In genomic region chr22:37809672-37810333, GRCh38 we compare ENCODE assay signal across 29 cellular contexts. TPM values are rescaled to one million over a fixed set of nuclear protein-coding genes. Genes with fewer than 3 reads are reported as not detected.
DNase-seq lines count a peak whose midpoint lies in the region; ATAC-seq and TF ChIP-seq lines count a peak whose summit lies in the region.
"Had no signal": no experiment of that assay in that cellular context is flagged by ENCODE, and none has a peak within 500 bp of the region (broad histone marks: within the 10 kb centered on the region; RNA-seq: fewer than 3 reads in every experiment).

No MANE protein-coding gene starts in this region.

- no peak overlapping the region for H3K4me2 ChIP-seq in neural progenitor cell

- H3F3A ChIP-seq in neural progenitor cell (ENCODE audit: low read depth) = peaks cover 44% of the 10 kb centered on the region

- H3K4me3 Mint-ChIP-seq in T-helper 1 cell treated with Interleukin-12 subunit alpha and Interleukin-12 subunit beta and Interleukin-4 antibody, amounts not matched to agents 30 μg/mL and 1 μg/mL, for 36 hours = peak overlapping the region; percentile 54
- H3K4me3 Mint-ChIP-seq in Calu3 (ENCODE audit: low read depth, unreplicated experiment) (peak overlapping the region; percentile 90), neural progenitor cell (peak overlapping the region; percentile 78)
- H3K4me3 Mint-ChIP-seq in activated T-helper 1 cell treated with anti-CD3 and anti-CD28 coated beads, Interleukin-12 subunit alpha, Interleukin-12 subunit beta, Interleukin-2, Interleukin-4 antibody, amounts not matched to agents 30 ng/mL and 10 ng/mL and 1 ng/mL, durations not matched to agents 14 hours and 24 hours and 36 hours = peak overlapping the region; percentile 63
- H3K4me3 Mint-ChIP-seq: memory B cell had no signal

- peaks cover 3% of the 10 kb centered on the region for H3K36me3 Mint-ChIP-seq in T-helper 1 cell treated with Interleukin-12 subunit alpha and Interleukin-12 subunit beta and Interleukin-4 antibody, amounts not matched to agents 30 μg/mL and 1 μg/mL, for 36 hours (ENCODE audit: low read depth)
- peaks cover 49% of the 10 kb centered on the region for H3K36me3 Mint-ChIP-seq in Calu3 (ENCODE audit: insufficient read depth, unreplicated experiment)
- peaks cover 2% of the 10 kb centered on the region for H3K36me3 Mint-ChIP-seq in activated T-helper 1 cell treated with anti-CD3 and anti-CD28 coated beads, Interleukin-12 subunit alpha, Interleukin-12 subunit beta, Interleukin-2, Interleukin-4 antibody, amounts not matched to agents 30 ng/mL and 10 ng/mL and 1 ng/mL, durations not matched to agents 14 hours and 24 hours and 36 hours (ENCODE audit: low read depth)
- H3K36me3 Mint-ChIP-seq in neural progenitor cell = peaks cover 1% of the 10 kb centered on the region
- H3K36me3 Mint-ChIP-seq: memory B cell had no signal

- ATAC-seq in GM21447 (IDR thresholded peaks at IDR 0.05; ENCODE audit: unreplicated experiment) = no peak
- ATAC-seq: Panc1, upper lobe of right lung had no signal

- peaks cover 39% of the 10 kb centered on the region for H3K79me2 ChIP-seq in neural progenitor cell (ENCODE audit: low read depth)

- BruUV-seq in Calu3 (replicated peaks; lab: Mats Ljungman, UMichigan) = no TSS peak

- H3K36me3 ChIP-seq in neural progenitor cell = no peaks in the 10 kb centered on the region
- H3K36me3 ChIP-seq: neutrophil, upper lobe of right lung, WERI-Rb-1 had no signal

- H3K4me3 ChIP-seq in neural progenitor cell = no peak overlapping the region
- H3K4me3 ChIP-seq: esophagus muscularis mucosa, upper lobe of right lung had no signal

- H3K9ac ChIP-seq in neural progenitor cell = no peak overlapping the region

- H3K9me3 ChIP-seq in neural progenitor cell (ENCODE audit: low read depth) = no peaks in the 10 kb centered on the region
- H3K9me3 ChIP-seq: esophagus muscularis mucosa, HAP-1, neutrophil, upper lobe of right lung had no signal

- peaks cover 21% of the 10 kb centered on the region for H3K4me1 ChIP-seq in neural progenitor cell

- no peaks in the 10 kb centered on the region for H3K9me3 Mint-ChIP-seq in T-helper 1 cell treated with Interleukin-12 subunit alpha and Interleukin-12 subunit beta and Interleukin-4 antibody, amounts not matched to agents 30 μg/mL and 1 μg/mL, for 36 hours
- H3K9me3 Mint-ChIP-seq in Calu3 (ENCODE audit: low read depth, unreplicated experiment) = no peaks in the 10 kb centered on the region
- H3K9me3 Mint-ChIP-seq in activated T-helper 1 cell treated with anti-CD3 and anti-CD28 coated beads, Interleukin-12 subunit alpha, Interleukin-12 subunit beta, Interleukin-2, Interleukin-4 antibody, amounts not matched to agents 30 ng/mL and 10 ng/mL and 1 ng/mL, durations not matched to agents 14 hours and 24 hours and 36 hours = no peaks in the 10 kb centered on the region
- H3K9me3 Mint-ChIP-seq in neural progenitor cell = peaks cover 3% of the 10 kb centered on the region
- H3K9me3 Mint-ChIP-seq: memory B cell had no signal

- no peak for DNase-seq in T-helper 1 cell
- no peak for DNase-seq in Calu3
- no peak for DNase-seq in activated T-helper 1 cell treated with anti-CD3 and anti-CD28 coated beads, Interleukin-12 subunit alpha, Interleukin-12 subunit beta, Interleukin-2, Interleukin-4 antibody, amounts not matched to agents 30 ng/mL and 10 ng/mL and 1 ng/mL, durations not matched to agents 14 hours and 24 hours and 36 hours (ENCODE audit: low spot score)
- no peak for DNase-seq in neural progenitor cell (ENCODE audit: low spot score)
- DNase-seq in GM03348 (ENCODE audit: low spot score) = no peak
- no peak for DNase-seq in DMS153 (lab: John Stamatoyannopoulos, UW)
- DNase-seq: 8988T; activated naive CD4-positive, alpha-beta T cell; activated T-cell treated with anti-CD3 and anti-CD28 coated beads, Interleukin-2, amount 50 U/mL, for 48 hours; dorsolateral prefrontal cortex; foreskin fibroblast; NCI-H1436 treated with DMSO at 0.1 percent for 48 hours; NCI-H2107; NCI-H345; SHP77; stimulated activated CD4-positive, alpha-beta T cell treated with anti-CD3 and anti-CD28 coated beads, Interleukin-4, amount 100 ng/mL, for 4 hours; T1000; upper lobe of right lung; WERI-Rb-1 had no signal

- peaks cover 25% of the 10 kb centered on the region for H3K4me1 Mint-ChIP-seq in T-helper 1 cell treated with Interleukin-12 subunit alpha and Interleukin-12 subunit beta and Interleukin-4 antibody, amounts not matched to agents 30 μg/mL and 1 μg/mL, for 36 hours (ENCODE audit: low read depth)
- H3K4me1 Mint-ChIP-seq in Calu3 (ENCODE audit: low read depth, unreplicated experiment) (peaks cover 16% of the 10 kb centered on the region), neural progenitor cell (peaks cover 16% of the 10 kb centered on the region)
- H3K4me1 Mint-ChIP-seq in activated T-helper 1 cell treated with anti-CD3 and anti-CD28 coated beads, Interleukin-12 subunit alpha, Interleukin-12 subunit beta, Interleukin-2, Interleukin-4 antibody, amounts not matched to agents 30 ng/mL and 10 ng/mL and 1 ng/mL, durations not matched to agents 14 hours and 24 hours and 36 hours (ENCODE audit: low read depth) = peaks cover 31% of the 10 kb centered on the region

- intact Hi-C loops in Calu3 (cut with micrococcal nuclease; ENCODE audit: unreplicated experiment) = no loop called here
- intact Hi-C loops in activated T-helper 1 cell treated with anti-CD3 and anti-CD28 coated beads, Interleukin-12 subunit alpha, Interleukin-12 subunit beta, Interleukin-2, Interleukin-4 antibody, amounts not matched to agents 30 ng/mL and 10 ng/mL and 1 ng/mL, durations not matched to agents 14 hours and 24 hours and 36 hours (cut with micrococcal nuclease) = loop anchor here (5.0 to 10.0 kb wide), 3 partner anchors 113 to 1175 kb away; partner anchors contain the start of genes APOBEC3B and TRIOBP

- H3K27me3 Mint-ChIP-seq in T-helper 1 cell treated with Interleukin-12 subunit alpha and Interleukin-12 subunit beta and Interleukin-4 antibody, amounts not matched to agents 30 μg/mL and 1 μg/mL, for 36 hours (ENCODE audit: low read depth) = peaks cover 19% of the 10 kb centered on the region
- peaks cover 16% of the 10 kb centered on the region for H3K27me3 Mint-ChIP-seq in Calu3 (ENCODE audit: unreplicated experiment)
- peaks cover 6% of the 10 kb centered on the region for H3K27me3 Mint-ChIP-seq in activated T-helper 1 cell treated with anti-CD3 and anti-CD28 coated beads, Interleukin-12 subunit alpha, Interleukin-12 subunit beta, Interleukin-2, Interleukin-4 antibody, amounts not matched to agents 30 ng/mL and 10 ng/mL and 1 ng/mL, durations not matched to agents 14 hours and 24 hours and 36 hours (ENCODE audit: insufficient read depth)
- peaks cover 8% of the 10 kb centered on the region for H3K27me3 Mint-ChIP-seq in neural progenitor cell (ENCODE audit: insufficient read depth, low read depth)

- H3K27me3 ChIP-seq in neural progenitor cell = peaks cover 21% of the 10 kb centered on the region
- H3K27me3 ChIP-seq: dorsolateral prefrontal cortex, esophagus muscularis mucosa, upper lobe of right lung had no signal

- no peak overlapping the region for H3K27ac Mint-ChIP-seq in T-helper 1 cell treated with Interleukin-12 subunit alpha and Interleukin-12 subunit beta and Interleukin-4 antibody, amounts not matched to agents 30 μg/mL and 1 μg/mL, for 36 hours
- H3K27ac Mint-ChIP-seq in Calu3 (ENCODE audit: unreplicated experiment) (peak overlapping the region; percentile 34), neural progenitor cell (no peak overlapping the region)
- H3K27ac Mint-ChIP-seq in activated T-helper 1 cell treated with anti-CD3 and anti-CD28 coated beads, Interleukin-12 subunit alpha, Interleukin-12 subunit beta, Interleukin-2, Interleukin-4 antibody, amounts not matched to agents 30 ng/mL and 10 ng/mL and 1 ng/mL, durations not matched to agents 14 hours and 24 hours and 36 hours = no peak overlapping the region
- H3K27ac Mint-ChIP-seq: memory B cell had no signal

- CTCF ChIA-PET in Calu3 (lab: Charles Lee) = interaction anchor here (0.7 kb wide), 1 partner anchor 203 kb away, joined by 3 read pairs; no protein-coding TSS in a partner anchor

- TF ChIP-seq CTCF in Calu3 (IDR thresholded peaks at IDR 0.05; ENCODE audit: unreplicated experiment) (no peak), neural progenitor cell (IDR thresholded peaks at IDR 0.05) (no peak)

- no peak overlapping the region for H3K27ac ChIP-seq in neural progenitor cell
- H3K27ac ChIP-seq: dorsolateral prefrontal cortex, esophagus muscularis mucosa, neutrophil, upper lobe of right lung, WERI-Rb-1 had no signal

- H4K20me1 ChIP-seq in neural progenitor cell (ENCODE audit: low read depth) = peaks cover 45% of the 10 kb centered on the region

- H2AFZ ChIP-seq in neural progenitor cell (replicated peaks) = no peak overlapping the region

RNA-seq across cellular contexts. Expression of gene GCAT, which starts 2.1 kb away (rescaled TPM):
- 22.7 and 29.9 TPM in 2 replicates for total RNA-seq in Calu3 (2022)
- 28.5 and 28.9 TPM in 2 replicates for total RNA-seq in activated T-helper 1 cell treated with anti-CD3 and anti-CD28 coated beads, Interleukin-12 subunit alpha, Interleukin-12 subunit beta, Interleukin-2, Interleukin-4 antibody, amounts not matched to agents 30 ng/mL and 10 ng/mL and 1 ng/mL, durations not matched to agents 14 hours and 24 hours and 36 hours
- 21.2 and 25.1 TPM in 2 replicates for total RNA-seq in neural progenitor cell (ENCODE audit: low replicate concordance)

RNA-seq across cellular contexts. Expression of gene GALR3, which starts 13.4 kb away (rescaled TPM):
- total RNA-seq in Calu3 (2022) (0.31 TPM in 1 of 2 replicates, not detected in the other), neural progenitor cell (ENCODE audit: low replicate concordance) (0.37 TPM in 1 of 2 replicates, not detected in the other)
- total RNA-seq in activated T-helper 1 cell treated with anti-CD3 and anti-CD28 coated beads, Interleukin-12 subunit alpha, Interleukin-12 subunit beta, Interleukin-2, Interleukin-4 antibody, amounts not matched to agents 30 ng/mL and 10 ng/mL and 1 ng/mL, durations not matched to agents 14 hours and 24 hours and 36 hours = 0.24 TPM in 1 of 2 replicates, not detected in the other
- total RNA-seq: esophagus muscularis mucosa, LHCN-M2, pulmonary artery endothelial cell, subcutaneous adipose tissue, upper lobe of right lung had no signal

RNA-seq across cellular contexts. Expression of gene ANKRD54, which starts 34.3 kb away (rescaled TPM):
- total RNA-seq in Calu3 (2022) (23.9 and 27.1 TPM in 2 replicates), neural progenitor cell (ENCODE audit: low replicate concordance) (18.4 and 21.2 TPM in 2 replicates)
- 29.9 and 30.1 TPM in 2 replicates for total RNA-seq in activated T-helper 1 cell treated with anti-CD3 and anti-CD28 coated beads, Interleukin-12 subunit alpha, Interleukin-12 subunit beta, Interleukin-2, Interleukin-4 antibody, amounts not matched to agents 30 ng/mL and 10 ng/mL and 1 ng/mL, durations not matched to agents 14 hours and 24 hours and 36 hours

RNA-seq across cellular contexts. Expression of gene EIF3L, which starts 39.4 kb away (rescaled TPM):
- total RNA-seq in Calu3 (2022) (287 and 402 TPM in 2 replicates), neural progenitor cell (ENCODE audit: low replicate concordance) (904 and 971 TPM in 2 replicates)
- 433 and 441 TPM in 2 replicates for total RNA-seq in activated T-helper 1 cell treated with anti-CD3 and anti-CD28 coated beads, Interleukin-12 subunit alpha, Interleukin-12 subunit beta, Interleukin-2, Interleukin-4 antibody, amounts not matched to agents 30 ng/mL and 10 ng/mL and 1 ng/mL, durations not matched to agents 14 hours and 24 hours and 36 hours
